15 cellular contexts compared by ENCODE assay signal in genomic region chr9:101270325-101270701, GRCh38.
"Had no signal": no experiment of that assay in that cellular context is flagged by ENCODE, and none has a peak within 500 bp of the region (broad histone marks: within the 10 kb centered on the region; RNA-seq: fewer than 3 reads in every experiment).

No MANE protein-coding gene starts in this region.

- H3K4me1 ChIP-seq: colonic mucosa, testis, upper lobe of right lung had no signal

- ATAC-seq: activated CD4-positive, alpha-beta T cell treated with anti-CD3 and anti-CD28 coated beads for 36 hours; left cardiac atrium; upper lobe of right lung had no signal

- H3K4me3 ChIP-seq: cardiac muscle cell, colonic mucosa, testis, upper lobe of right lung had no signal

- H3K27me3 ChIP-seq: cardiac muscle cell, colonic mucosa, testis, upper lobe of right lung had no signal

- H3K36me3 ChIP-seq: cardiac muscle cell, colonic mucosa, upper lobe of right lung had no signal

- DNase-seq: activated CD4-positive, alpha-beta memory T cell treated with anti-CD3 and anti-CD28 coated beads, Interleukin-2, amount 10 ng/mL, durations not matched to agents 7 days and 5 days; activated CD4-positive, alpha-beta T cell treated with anti-CD3 and anti-CD28 coated beads for 36 hours; activated gamma-delta T cell; activated naive CD8-positive, alpha-beta T cell treated with anti-CD3 and anti-CD28 coated beads for 36 hours; activated T-cell treated with anti-CD3 and anti-CD28 coated beads, Interleukin-2, amount 50 U/mL, for 48 hours; colonic mucosa; effector CD4-positive, alpha-beta T cell; glutamatergic neuron; left cardiac atrium; stimulated activated CD4-positive, alpha-beta T cell treated with anti-CD3 and anti-CD28 coated beads, Interleukin-2, amount 100 ng/mL, for 48 hours; stimulated activated naive CD4-positive, alpha-beta T cell treated with Interleukin-2 at 50 U/mL for 16 hours; testis; upper lobe of right lung had no signal

- H3K27ac ChIP-seq: cardiac muscle cell, colonic mucosa, testis, upper lobe of right lung, VCaP had no signal

- H3K9me3 ChIP-seq: colonic mucosa, testis, upper lobe of right lung had no signal
